Comparison of ENCODE assay signal across 8 cellular contexts in the genomic region with DNA sequence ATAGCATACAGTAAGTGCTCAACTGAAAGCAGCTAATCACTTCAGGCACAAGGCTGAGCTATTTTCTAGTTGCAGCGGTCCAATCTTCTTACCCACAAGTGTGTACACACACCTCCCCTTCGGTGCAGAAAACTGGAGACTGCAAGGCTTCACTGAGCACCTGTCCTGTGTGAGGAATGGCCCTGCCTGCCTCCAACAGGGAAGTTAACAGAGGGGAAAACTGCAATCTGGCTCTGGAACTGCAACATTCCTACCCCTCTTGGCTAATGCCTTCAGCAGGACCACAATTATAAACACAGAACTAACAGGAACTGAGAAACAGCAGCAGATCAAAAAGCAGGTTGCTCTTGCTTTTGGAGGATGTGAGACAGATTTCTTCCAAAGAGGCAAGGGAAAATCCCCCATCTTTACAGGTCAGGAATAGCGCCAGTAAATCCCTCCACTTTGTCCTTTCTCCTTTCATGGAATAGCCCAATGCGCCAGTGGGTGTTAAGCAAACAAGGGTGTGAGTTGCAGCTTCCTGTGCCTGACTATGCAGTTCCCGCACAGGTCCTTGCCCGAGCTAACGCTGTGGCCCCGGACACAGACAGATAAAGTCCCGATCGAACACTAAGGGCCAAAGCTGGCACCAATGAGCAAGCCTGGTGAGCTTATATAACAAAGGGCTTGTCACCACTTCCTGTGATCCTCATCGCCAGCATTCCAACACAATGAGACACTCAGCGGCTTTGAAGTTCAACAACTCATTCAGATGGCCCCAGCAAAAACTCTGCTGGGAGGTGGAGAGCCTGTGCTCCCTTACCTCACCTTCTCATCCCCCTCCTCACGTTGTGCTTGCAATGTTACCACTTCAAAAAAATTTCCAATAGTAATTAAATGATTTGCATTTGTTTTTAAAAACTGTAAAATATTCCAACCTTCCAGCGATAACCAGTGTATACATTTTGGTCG. TPM values are rescaled to one million over a fixed set of nuclear protein-coding genes. Genes with fewer than 3 reads are reported as not detected.
DNase-seq lines count a peak whose midpoint lies in the region; ATAC-seq, FAIRE-seq and TF ChIP-seq lines count a peak whose summit lies in the region.

No MANE protein-coding gene starts in this region.

- H3K4ac ChIP-seq in H1 (replicated peaks; ENCODE audit: insufficient read length, low read depth, low read length) = peak overlapping the region; percentile 71

- TF ChIP-seq CTCF in H1 (IDR thresholded peaks at IDR 0.05; ENCODE audit: control extremely low read depth in 1 of 3, insufficient read depth in 1 of 3, low read depth in 1 of 3, low read length in 3 of 3) (no peak), lower lobe of right lung (IDR thresholded peaks at IDR 0.05) (no peak), type B pancreatic cell (conservative IDR thresholded peaks at IDR 0.05) (no peak)

- CTCF ChIA-PET in H1 (lab: Charles Lee; ENCODE audit: partially characterized antibody) = interaction anchor here (0.8 to 2.5 kb wide), 9 partner anchors 12 to 81 kb away, joined by 3 to 10 read pairs (median 4); no protein-coding TSS in a partner anchor

- H2BK5ac ChIP-seq in H1 (ENCODE audit: low read depth, low read length) = peak overlapping the region; percentile 93; the same call in 1 of the 2 replicates

- H3K79me2 ChIP-seq in H1 (ENCODE audit: control insufficient read depth in 1 of 2, insufficient read depth in 2 of 2, low read length in 2 of 2) = peaks cover 0 to 29% of the 10 kb centered on the region in 2 experiments; a peak in 2 of 4 replicates

- TF ChIP-seq RAD21 in H1 (IDR thresholded peaks at IDR 0.05 in 1 of 2, conservative IDR thresholded peaks at IDR 0.05 in 1 of 2; ENCODE audit: low read depth in 2 of 2, low read length in 2 of 2) = no peak

- H3K9ac ChIP-seq in NT2/D1 (ENCODE audit: insufficient read length, low read depth) (peak overlapping the region; percentile 27), H1 (replicated peaks in 1 of 4; ENCODE audit: extremely low read depth in 1 of 4, low read depth in 3 of 4, low read length in 3 of 4) (peak overlapping the region in 3 of 4 experiments; percentile 21 to 51 (median 47); a peak in 5 of 7 replicates)

- peak in 1 of 2 experiments; percentile 45; a peak in 1 of 3 replicates for TF ChIP-seq POLR2A in H1 (IDR thresholded peaks at IDR 0.05; ENCODE audit: control extremely low read depth in 1 of 2, low read depth in 2 of 2, low read length in 2 of 2)

- H3K4me1 Mint-ChIP-seq in type B pancreatic cell (ENCODE audit: unreplicated experiment) = peaks cover 59% of the 10 kb centered on the region

- peaks cover 0 to 6% of the 10 kb centered on the region in 2 experiments for H4K20me1 ChIP-seq in H1 (replicated peaks in 1 of 2; ENCODE audit: control insufficient read depth in 1 of 2, insufficient read depth in 2 of 2, low read length in 2 of 2)

- peaks cover 5% of the 10 kb centered on the region for H3K36me3 Mint-ChIP-seq in type B pancreatic cell

- no peaks in the 10 kb centered on the region for H3K27me3 ChIP-seq in NT2/D1 (ENCODE audit: insufficient read depth, insufficient read length)
- H3K27me3 ChIP-seq in H1 (replicated peaks in 1 of 4; ENCODE audit: control insufficient read depth in 3 of 4, extremely low read depth in 1 of 4, insufficient read depth in 3 of 4, low read length in 3 of 4) = no peaks in the 10 kb centered on the region
- H3K27me3 ChIP-seq in lower lobe of right lung (ENCODE audit: low read depth) = no peaks in the 10 kb centered on the region

- H3K23ac ChIP-seq in H1 (ENCODE audit: insufficient read length) = no peak overlapping the region

- peak overlapping the region; percentile 80 for H4K91ac ChIP-seq in H1 (replicated peaks; ENCODE audit: insufficient read length, low read length)

- TF ChIP-seq EP300 in H1 (IDR thresholded peaks at IDR 0.05; ENCODE audit: borderline replicate concordance in 1 of 2, low read depth in 2 of 2, low read length in 2 of 2) = no peak

- no peaks in the 10 kb centered on the region for H3K27me3 Mint-ChIP-seq in type B pancreatic cell

- H3K36me3 ChIP-seq in NT2/D1 (ENCODE audit: insufficient read depth, insufficient read length, low read length) = peaks cover 48% of the 10 kb centered on the region
- no peaks in the 10 kb centered on the region for H3K36me3 ChIP-seq in H1 (ENCODE audit: control insufficient read depth in 2 of 4, insufficient read depth in 4 of 4, low read length in 3 of 4)
- H3K36me3 ChIP-seq in lower lobe of right lung = peaks cover 4% of the 10 kb centered on the region

- intact Hi-C loops in lower lobe of right lung (cut with DNase I) = no loop called here

- peak overlapping the region; percentile 59; the same call in 1 of the 2 replicates for H3K27ac ChIP-seq in H1 (ENCODE audit: low read depth, low read length)
- peak overlapping the region; percentile 89 for H3K27ac ChIP-seq in lower lobe of right lung

- H3K9me3 ChIP-seq in NT2/D1 (ENCODE audit: insufficient read depth, low read length) (no peaks in the 10 kb centered on the region), H1 (ENCODE audit: insufficient read depth in 2 of 2, low read depth in 1 of 2, low read length in 1 of 2) (no peaks in the 10 kb centered on the region), lower lobe of right lung (no peaks in the 10 kb centered on the region)

- peaks cover 12% of the 10 kb centered on the region for H3K79me1 ChIP-seq in H1 (ENCODE audit: low read depth, low read length)

- H2BK12ac ChIP-seq in H1 (ENCODE audit: low read depth, low read length) = peak overlapping the region; percentile 91

- POLR2A ChIA-PET in H1 (lab: Charles Lee; ENCODE audit: partially characterized antibody) = interaction anchor here (0.6 to 2.1 kb wide), 9 partner anchors 10 to 30 kb away, joined by 3 to 11 read pairs (median 4); no protein-coding TSS in a partner anchor

- H3K56ac ChIP-seq in H1 (replicated peaks; ENCODE audit: insufficient read length, low read depth, low read length) = no peak overlapping the region

- whole genome bisulfite sequencing in H1 (ENCODE audit: extremely low coverage in 1 of 2, insufficient coverage in 1 of 2, insufficient read length in 1 of 2, insufficient replicate concordance in 2 of 2, low coverage in 1 of 2, low lambda C conversion rate in 2 of 2, missing lambda C conversion rate in 1 of 2), 2 experiments = 38% methylated on average over 15 of the region's 15 CpGs; no CpG with 5 or more reads in 1 of the 2 experiments

- H3K4me1 ChIP-seq in NT2/D1 (ENCODE audit: insufficient read depth, insufficient read length) (peaks cover 16% of the 10 kb centered on the region), H1 (replicated peaks in 1 of 4; ENCODE audit: control insufficient read depth in 3 of 4, insufficient read depth in 4 of 4, low read length in 3 of 4) (peaks cover 8 to 23% (median 18%) of the 10 kb centered on the region in 4 experiments), lower lobe of right lung (peaks cover 60% of the 10 kb centered on the region)

- H3K18ac ChIP-seq in H1 (ENCODE audit: extremely low read depth, low read length) = peak overlapping the region; percentile 95

- H3K27ac Mint-ChIP-seq in type B pancreatic cell = peak overlapping the region; percentile 96

- no peak overlapping the region for H3K14ac ChIP-seq in H1 (ENCODE audit: insufficient read length)

- peak overlapping the region; percentile 88 for H2BK120ac ChIP-seq in H1 (replicated peaks; ENCODE audit: low read depth, low read length)

- H3K23me2 ChIP-seq in H1 (ENCODE audit: low read depth, low read length) = no peaks in the 10 kb centered on the region

- H4K5ac ChIP-seq in H1 (ENCODE audit: insufficient read length, low read depth, low read length) = peak overlapping the region; percentile 46

- H3K4me2 ChIP-seq in H1 (ENCODE audit: insufficient read depth in 1 of 2, low read depth in 2 of 2, low read length in 2 of 2) = peak overlapping the region; percentile 52 to 67

- peak; percentile 86 to 91 for ATAC-seq in lower lobe of right lung

- 0 out of 2 replicates have a peak overlapping the region, but pooled peaks have one; percentile 10 for H2BK15ac ChIP-seq in H1 (ENCODE audit: low read length)

- H2AFZ ChIP-seq in H1 (ENCODE audit: low read length) = no peak overlapping the region

- H3K4me3 Mint-ChIP-seq in type B pancreatic cell = peak overlapping the region; percentile 66

- H3K4me3 ChIP-seq in NT2/D1 (ENCODE audit: insufficient read length, low read depth) (no peak overlapping the region), H1 (ENCODE audit: extremely low read depth in 1 of 4, insufficient read depth in 2 of 4, low read depth in 3 of 4, low read length in 4 of 4) (peak overlapping the region in 1 of 4 experiments; percentile 13; a peak in 1 of 8 replicates), lower lobe of right lung (peak overlapping the region; percentile 9)

- no peak overlapping the region for H4K8ac ChIP-seq in H1 (ENCODE audit: extremely low read depth, insufficient read depth, low read length)

- H3K9me3 Mint-ChIP-seq in type B pancreatic cell = no peaks in the 10 kb centered on the region

- FAIRE-seq in H1 (lab: Jason Lieb, UNC) = peak; percentile 81

- H2AK5ac ChIP-seq in H1 (ENCODE audit: low read depth, low read length) = peak overlapping the region; percentile 96

- peak overlapping the region; percentile 77; the same call in 1 of the 2 replicates for H2BK20ac ChIP-seq in H1 (ENCODE audit: low read length)

- DNase-seq in NCI-H345 (lab: John Stamatoyannopoulos, UW) = peak; percentile 35
- DNase-seq in NCI-H345 treated with DMSO at 0.1 percent for 48 hours (lab: John Stamatoyannopoulos, UW; ENCODE audit: unreplicated experiment) = no peak
- DNase-seq in NT2/D1 (ENCODE audit: low read depth, low spot score) = peak; percentile 91
- DNase-seq in H1 (ENCODE audit: low read depth in 1 of 2, low spot score in 2 of 2) = peak; percentile 63 to 69
- DNase-seq in lower lobe of right lung = peak; percentile 75
- DNase-seq in type B pancreatic cell (ENCODE audit: extremely low spot score, unreplicated experiment) = no peak
- DNase-seq in stimulated activated CD4-positive, alpha-beta T cell treated with anti-CD3 and anti-CD28 coated beads, Interleukin-15, amount 100 ng/mL, for 24 hours = no peak
- no peak for DNase-seq in SK-N-DZ (ENCODE audit: low spot score)

TF ChIP-seq in H1, 55 proteins besides CTCF, POLR2A, EP300 and RAD21 (continues in another document):
- TF ChIP-seq TCF12 (IDR thresholded peaks at IDR 0.05; ENCODE audit: low read depth, low read length) (no peak), JUND (IDR thresholded peaks at IDR 0.05; ENCODE audit: low read length) (peak; percentile 88)

RNA-seq across cellular contexts. Expression of a gene that starts 21.5 kb away (rescaled TPM):
- total RNA-seq in H1 (2021; fragmentation: NEBNext Ultra II Directional; extraction: Animal tissue kit (Norgen Biotek cat#: 25700)) = 12.6 and 13.7 TPM in 2 replicates
- 4.1 and 7.1 TPM in 2 replicates for polyA plus RNA-seq in H1 (2011; rRNA removed)
- 7.7 TPM for polyA plus RNA-seq in H1 (2011; cell fraction: cytosol; rRNA removed)
- 8.0 TPM for polyA plus RNA-seq in H1 (2011; cell fraction: nucleus; rRNA removed)
- 5.9 to 8.4 TPM (median 7.6 TPM) in 4 replicates for polyA plus RNA-seq in H1 (2012, experiment 1 of 2)
- 6.2 TPM for polyA plus RNA-seq in H1 (2012, experiment 2 of 2)
- polyA plus RNA-seq in H1 (2013, experiment 1 of 2) = 4.7 TPM
- polyA plus RNA-seq in H1 (2013, experiment 2 of 2) = 5.2 TPM
- polyA minus RNA-seq in H1 (2011; rRNA and poly(A)+ RNA removed) = 3.8 and 6.1 TPM in 2 replicates
- 9.8 TPM for polyA minus RNA-seq in H1 (2011; cell fraction: cytosol; rRNA and poly(A)+ RNA removed)
- polyA minus RNA-seq in H1 (2011; cell fraction: nucleus; rRNA and poly(A)+ RNA removed) = 12.9 TPM
- total RNA-seq in lower lobe of right lung = 25.3 TPM
- total RNA-seq in type B pancreatic cell (ENCODE audit: low replicate concordance) = 14.4 and 20.0 TPM in 2 replicates
- 8.5 and 9.6 TPM in 2 replicates for polyA plus RNA-seq in SK-N-DZ (2014; cell fraction: cytosol; rRNA removed)
- polyA plus RNA-seq in SK-N-DZ (2014; cell fraction: nucleus; rRNA removed) = 5.3 and 5.8 TPM in 2 replicates

Comparison
In these comparisons a context has a peak if more than half of its experiments do, and no peak if none do; other contexts are left out.
1. DNase-seq: peak in NCI-H345 (single experiment), NT2/D1 (single experiment), H1 (2 of 2) and lower lobe of right lung (single experiment); none in NCI-H345 treated with DMSO at 0.1 percent for 48 hours (single experiment), type B pancreatic cell (single experiment), stimulated activated CD4-positive, alpha-beta T cell treated with anti-CD3 and anti-CD28 coated beads, Interleukin-15, amount 100 ng/mL, for 24 hours (single experiment) and SK-N-DZ (single experiment).